In the genomic region with DNA sequence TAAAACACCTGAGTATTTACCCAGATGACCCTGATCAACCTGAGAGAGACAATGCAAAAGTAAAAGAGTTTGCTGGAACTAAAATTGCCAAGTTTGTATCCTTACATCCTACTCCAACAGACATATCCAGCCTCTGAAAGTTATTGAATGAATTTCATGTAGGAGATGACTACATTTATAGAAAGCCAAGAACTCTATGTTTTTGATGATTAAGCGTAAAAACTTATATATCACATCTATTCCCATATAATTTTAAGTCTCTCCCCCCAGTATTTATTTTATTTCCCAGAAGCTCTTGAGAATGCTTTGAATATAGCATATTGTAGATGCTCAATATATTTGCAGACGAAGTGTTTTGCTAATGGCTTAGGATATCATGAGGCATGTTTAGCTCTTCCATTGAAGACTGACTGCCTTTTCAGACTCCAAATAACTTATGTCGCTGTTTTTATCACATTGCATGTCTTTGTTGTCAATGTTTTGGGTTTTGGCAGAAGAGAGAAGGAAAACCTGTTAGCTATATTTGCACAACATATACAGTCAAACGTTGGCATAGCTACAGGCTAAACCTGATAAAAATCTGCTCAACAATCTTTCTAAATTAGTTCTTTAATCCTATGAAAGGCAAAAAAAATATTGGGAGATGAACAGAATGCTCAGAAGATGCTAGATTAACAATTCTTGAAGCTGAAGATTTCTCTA, we compare ENCODE assay signal across 24 cellular contexts.
"Had no signal": no experiment of that assay in that cellular context is flagged by ENCODE, and none has a peak within 500 bp of the region (broad histone marks: within the 10 kb centered on the region; RNA-seq: fewer than 3 reads in every experiment).

No MANE protein-coding gene starts in this region.

- H3K4me3 ChIP-seq: hepatocyte, left ventricle myocardium inferior, lung, neural progenitor cell, ovary, sigmoid colon, spleen, suprapubic skin, thoracic aorta, tibial artery, upper lobe of right lung had no signal

- H3K4me1 ChIP-seq: left ventricle myocardium inferior, sigmoid colon, spleen, suprapubic skin, tibial artery, upper lobe of right lung had no signal

- H3K9me3 ChIP-seq: ovary, sigmoid colon, suprapubic skin, thoracic aorta, tibial artery, upper lobe of right lung had no signal

- H3K79me2 ChIP-seq: hepatocyte had no signal

- H3K27me3 ChIP-seq: hepatocyte, ovary, sigmoid colon, spleen, suprapubic skin, tibial artery, upper lobe of right lung had no signal

- ATAC-seq: natural killer cell; right cardiac atrium; stimulated activated effector memory CD8-positive, alpha-beta T cell treated with anti-CD3 and anti-CD28 coated beads, Interleukin-12 subunit alpha, Interleukin-12 subunit beta, amount 100 ng/mL, for 72 hours; upper lobe of right lung had no signal

- FAIRE-seq: small intestine, urothelium cell line had no signal

- H3K9ac ChIP-seq: neural progenitor cell had no signal

- H2AFZ ChIP-seq: hepatocyte, neural progenitor cell had no signal

- H3K4me2 ChIP-seq: hepatocyte, neural progenitor cell had no signal

- DNase-seq: islet precursor cell; mesendoderm; naive B cell; natural killer cell; nephron progenitor cell; ovary; retina; sigmoid colon; small intestine; spleen; stimulated activated CD4-positive, alpha-beta T cell treated with anti-CD3 and anti-CD28 coated beads, Interleukin-4, amount 100 ng/mL, for 24 hours; stimulated activated naive CD4-positive, alpha-beta T cell; tibial artery; trophoblast cell; upper lobe of right lung had no signal

- H3K36me3 ChIP-seq: left ventricle myocardium inferior, neural progenitor cell, ovary, sigmoid colon, spleen, suprapubic skin, thoracic aorta, tibial artery, upper lobe of right lung had no signal

- H3K27ac ChIP-seq: hepatocyte, left ventricle myocardium inferior, neural progenitor cell, ovary, sigmoid colon, spleen, suprapubic skin, thoracic aorta, tibial artery, upper lobe of right lung had no signal
